22 cellular contexts compared by ENCODE assay signal in genomic region chr3:122886951-122887350, GRCh38.
"Had no signal": no experiment of that assay in that cellular context is flagged by ENCODE, and none has a peak within 500 bp of the region (broad histone marks: within the 10 kb centered on the region; RNA-seq: fewer than 3 reads in every experiment).

No MANE protein-coding gene starts in this region.

- H3K27me3 Mint-ChIP-seq: activated CD4-positive, alpha-beta T cell treated with anti-CD3 and anti-CD28 coated beads for 36 hours; activated T-cell treated with anti-CD3 and anti-CD28 coated beads, Interleukin-2, amount 50 U/mL, for 24 hours; central memory CD8-positive, alpha-beta T cell; T-cell had no signal

- H3K9me3 Mint-ChIP-seq: activated naive CD8-positive, alpha-beta T cell treated with anti-CD3 and anti-CD28 coated beads, Interleukin-2, amount 10 ng/mL, durations not matched to agents 7 days and 5 days; activated T-cell treated with anti-CD3 and anti-CD28 coated beads, Interleukin-2, amount 50 U/mL, for 24 hours; activated T-helper 2 cell treated with anti-CD3 and anti-CD28 coated beads, Interferon-gamma antibody, Interleukin-2, Interleukin-4, amounts not matched to agents 10 μg/mL and 5 μg/mL and 100 μg/mL, durations not matched to agents 14 hours and 24 hours and 36 hours; central memory CD8-positive, alpha-beta T cell; naive thymus-derived CD4-positive, alpha-beta T cell; neural crest cell; T-cell; WTC11 had no signal

- ATAC-seq: activated CD4-positive, alpha-beta T cell treated with anti-CD3 and anti-CD28 coated beads for 36 hours; naive thymus-derived CD4-positive, alpha-beta T cell; T-cell; WTC11 had no signal

- H3K27ac Mint-ChIP-seq: activated CD4-positive, alpha-beta T cell treated with anti-CD3 and anti-CD28 coated beads for 36 hours; activated naive CD8-positive, alpha-beta T cell treated with anti-CD3 and anti-CD28 coated beads, Interleukin-2, amount 10 ng/mL, durations not matched to agents 7 days and 5 days; activated T-cell treated with anti-CD3 and anti-CD28 coated beads, Interleukin-2, amount 50 U/mL, for 24 hours; activated T-helper 2 cell treated with anti-CD3 and anti-CD28 coated beads, Interferon-gamma antibody, Interleukin-2, Interleukin-4, amounts not matched to agents 10 μg/mL and 5 μg/mL and 100 μg/mL, durations not matched to agents 14 hours and 24 hours and 36 hours; naive thymus-derived CD4-positive, alpha-beta T cell; T-cell; WTC11 had no signal

- H3K36me3 Mint-ChIP-seq: activated naive CD8-positive, alpha-beta T cell treated with anti-CD3 and anti-CD28 coated beads, Interleukin-2, amount 10 ng/mL, durations not matched to agents 7 days and 5 days; WTC11 had no signal

- H3K4me3 Mint-ChIP-seq: activated CD4-positive, alpha-beta T cell treated with anti-CD3 and anti-CD28 coated beads for 36 hours; activated naive CD8-positive, alpha-beta T cell treated with anti-CD3 and anti-CD28 coated beads, Interleukin-2, amount 10 ng/mL, durations not matched to agents 7 days and 5 days; activated T-cell treated with anti-CD3 and anti-CD28 coated beads, Interleukin-2, amount 50 U/mL, for 24 hours; central memory CD8-positive, alpha-beta T cell; naive thymus-derived CD4-positive, alpha-beta T cell; neural crest cell; T-cell; WTC11 had no signal

- FAIRE-seq: frontal cortex, islet of Langerhans had no signal

- DNase-seq: activated CD4-positive, alpha-beta T cell treated with anti-CD3 and anti-CD28 coated beads for 36 hours; activated CD4-positive, alpha-beta T cell treated with anti-CD3 and anti-CD28 coated beads, Interleukin-2, amount 50 U/mL, for 4 hours; activated CD8-positive, alpha-beta memory T cell treated with anti-CD3 and anti-CD28 coated beads for 24 hours; activated CD8-positive, alpha-beta memory T cell treated with anti-CD3 and anti-CD28 coated beads, Interleukin-2, amount 50 U/mL, for 4 hours; activated naive CD4-positive, alpha-beta T cell treated with Interleukin-2 at 50 U/mL for 16 hours; activated naive CD8-positive, alpha-beta T cell treated with anti-CD3 and anti-CD28 coated beads, Interleukin-2, amount 10 ng/mL, durations not matched to agents 7 days and 5 days; activated T-cell treated with anti-CD3 and anti-CD28 coated beads, Interleukin-2, amount 50 U/mL, for 24 hours; amniotic stem cell; mesenchymal stem cell; naive thymus-derived CD4-positive, alpha-beta T cell; retina; stimulated activated CD4-positive, alpha-beta T cell treated with anti-CD3 and anti-CD28 coated beads, Interleukin-2, amount 100 ng/mL, for 48 hours; stimulated activated CD8-positive, alpha-beta memory T cell treated with anti-CD3 and anti-CD28 coated beads, Interleukin-4, amount 100 ng/mL, for 48 hours; stimulated activated naive CD4-positive, alpha-beta T cell treated with Interleukin-2 at 50 U/mL for 16 hours; T-cell; upper lobe of left lung had no signal
